17 cellular contexts compared by ENCODE assay signal in genomic region chr13:102039264-102039663, GRCh38.
"Had no signal": no experiment of that assay in that cellular context is flagged by ENCODE, and none has a peak within 500 bp of the region (broad histone marks: within the 10 kb centered on the region; RNA-seq: fewer than 3 reads in every experiment).

No MANE protein-coding gene starts in this region.

- ATAC-seq: activated naive CD8-positive, alpha-beta T cell treated with anti-CD3 and anti-CD28 coated beads, Interleukin-2, amount 50 U/mL, for 24 hours; left colon; pancreas; stimulated activated effector memory CD8-positive, alpha-beta T cell treated with anti-CD3 and anti-CD28 coated beads, Interleukin-12 subunit alpha, Interleukin-12 subunit beta, amount 100 ng/mL, for 72 hours had no signal

- H3K27ac ChIP-seq: epithelial cell of prostate, pancreas, thyroid gland had no signal

- H3K9me3 ChIP-seq: pancreas, thyroid gland had no signal

- H3K4me1 ChIP-seq: pancreas had no signal

- H3K4me3 ChIP-seq: pancreas, thyroid gland had no signal

- H3K27ac Mint-ChIP-seq: activated naive CD4-positive, alpha-beta T cell treated with anti-CD3 and anti-CD28 coated beads for 36 hours; activated naive CD8-positive, alpha-beta T cell treated with anti-CD3 and anti-CD28 coated beads, Interleukin-2, amount 50 U/mL, for 24 hours; activated T-helper 2 cell treated with anti-CD3 and anti-CD28 coated beads, Interferon-gamma antibody, Interleukin-2, Interleukin-4, amounts not matched to agents 10 μg/mL and 5 μg/mL and 100 μg/mL, durations not matched to agents 14 hours and 24 hours and 36 hours; stimulated activated effector memory CD8-positive, alpha-beta T cell treated with anti-CD3 and anti-CD28 coated beads, Interleukin-12 subunit alpha, Interleukin-12 subunit beta, amount 100 ng/mL, for 72 hours had no signal

- H3K4me1 Mint-ChIP-seq: activated naive CD8-positive, alpha-beta T cell treated with anti-CD3 and anti-CD28 coated beads, Interleukin-2, amount 50 U/mL, for 24 hours; stimulated activated effector memory CD8-positive, alpha-beta T cell treated with anti-CD3 and anti-CD28 coated beads, Interleukin-12 subunit alpha, Interleukin-12 subunit beta, amount 100 ng/mL, for 72 hours had no signal

- H3K36me3 Mint-ChIP-seq: stimulated activated effector memory CD8-positive, alpha-beta T cell treated with anti-CD3 and anti-CD28 coated beads, Interleukin-12 subunit alpha, Interleukin-12 subunit beta, amount 100 ng/mL, for 72 hours had no signal

- H3K9me3 Mint-ChIP-seq: activated naive CD4-positive, alpha-beta T cell treated with anti-CD3 and anti-CD28 coated beads for 36 hours; activated T-helper 2 cell treated with anti-CD3 and anti-CD28 coated beads, Interferon-gamma antibody, Interleukin-2, Interleukin-4, amounts not matched to agents 10 μg/mL and 5 μg/mL and 100 μg/mL, durations not matched to agents 14 hours and 24 hours and 36 hours had no signal

- DNase-seq: activated CD4-positive, CD25-positive, alpha-beta regulatory T cell treated with anti-CD3 and anti-CD28 coated beads, Interleukin-2, amount 50 U/mL, for 72 hours; activated naive CD4-positive, alpha-beta T cell treated with anti-CD3 and anti-CD28 coated beads for 36 hours; activated naive CD8-positive, alpha-beta T cell treated with anti-CD3 and anti-CD28 coated beads, Interleukin-2, amount 50 U/mL, for 24 hours; activated T-cell treated with anti-CD3 and anti-CD28 coated beads for 4 hours; aorta; dermis blood vessel endothelial cell; foreskin melanocyte; left colon; midbrain; pancreas; stimulated activated CD4-positive, alpha-beta T cell treated with anti-CD3 and anti-CD28 coated beads, Interleukin-12 subunit alpha, Interleukin-12 subunit beta, amount 100 ng/mL, for 4 hours; stimulated activated CD4-positive, alpha-beta T cell treated with anti-CD3 and anti-CD28 coated beads, Interleukin-2, amount 100 ng/mL, for 24 hours; T1000; thyroid gland had no signal

- H3K4me3 Mint-ChIP-seq: activated naive CD4-positive, alpha-beta T cell treated with anti-CD3 and anti-CD28 coated beads for 36 hours; activated naive CD8-positive, alpha-beta T cell treated with anti-CD3 and anti-CD28 coated beads, Interleukin-2, amount 50 U/mL, for 24 hours; stimulated activated effector memory CD8-positive, alpha-beta T cell treated with anti-CD3 and anti-CD28 coated beads, Interleukin-12 subunit alpha, Interleukin-12 subunit beta, amount 100 ng/mL, for 72 hours had no signal

- H3K27me3 ChIP-seq: pancreas, thyroid gland had no signal

- H3K36me3 ChIP-seq: pancreas, thyroid gland had no signal
